ENCODE assay signal across 20 cellular contexts in the genomic region with DNA sequence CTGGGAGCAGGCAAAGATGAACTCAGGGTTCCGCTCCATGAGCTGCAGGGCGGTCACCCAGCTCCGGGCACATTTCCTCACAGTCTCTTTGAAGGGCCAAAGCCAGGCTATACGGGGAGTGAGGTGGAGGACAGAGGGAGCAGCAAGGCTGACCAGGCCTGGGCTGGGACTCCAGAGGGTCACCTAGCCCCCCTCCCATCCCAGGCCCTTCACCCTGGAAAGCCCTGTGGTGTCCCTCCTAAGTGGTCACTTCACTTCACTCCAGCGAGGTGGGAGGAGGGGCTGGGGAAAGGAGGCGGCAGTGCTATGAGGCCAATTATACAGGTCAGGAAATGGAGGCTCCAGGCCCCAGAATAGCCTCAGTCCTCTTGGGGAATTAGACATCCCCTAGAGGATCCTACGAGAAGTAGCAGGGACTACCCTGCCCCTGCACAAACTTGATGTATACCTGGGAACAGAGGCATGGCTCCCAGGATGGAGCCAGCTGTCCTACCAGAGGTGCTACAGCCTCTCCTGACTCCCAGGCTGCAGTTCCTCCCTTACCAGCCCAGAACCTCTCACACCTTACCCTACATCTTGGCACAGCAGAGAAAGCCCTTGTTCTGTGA. TPM values are rescaled to one million over a fixed set of nuclear protein-coding genes. Genes with fewer than 3 reads are reported as not detected.
DNase-seq lines count a peak whose midpoint lies in the region; ATAC-seq, FAIRE-seq and TF ChIP-seq lines count a peak whose summit lies in the region.
"Had no signal": no experiment of that assay in that cellular context is flagged by ENCODE, and none has a peak within 500 bp of the region (broad histone marks: within the 10 kb centered on the region; RNA-seq: fewer than 3 reads in every experiment).

No MANE protein-coding gene starts in this region.

- TF ChIP-seq RAD21 in HepG2 (CRISPR knock-in tag; IDR thresholded peaks at IDR 0.05): no peak

- 100% methylated on average over 3 of the region's 7 CpGs for WGBS in HepG2 (ENCODE audit: low lambda C conversion rate)
- WGBS in right lobe of liver (ENCODE audit: insufficient coverage, low coverage, low lambda C conversion rate, missing lambda C conversion rate): no CpG with 5 or more reads among the region's 7 CpGs

- FAIRE-seq in HepG2 (lab: Jason Lieb, UNC): no peak
- no peak for FAIRE-seq in urothelium cell line (lab: Jason Lieb, UNC)
- FAIRE-seq: A549, H54 had no signal

- H3K9ac ChIP-seq in HepG2 (ENCODE audit: insufficient read depth, low read depth, low read length): no peak overlapping the region

- H3K9me3 ChIP-seq in HepG2 (ENCODE audit: low read length) (no peaks in the 10 kb centered on the region), right lobe of liver (no peaks in the 10 kb centered on the region)
- H3K9me3 ChIP-seq: A549, SJSA1 had no signal

- ATAC-seq in HepG2 (peak; percentile 7; the same call in 2 of the 3 replicates), right lobe of liver (no peak)

- H3K4me3 Mint-ChIP-seq in endothelial cell (ENCODE audit: unreplicated experiment): peak overlapping the region; percentile 18
- no peak overlapping the region for H3K4me3 Mint-ChIP-seq in type B pancreatic cell
- H3K4me3 Mint-ChIP-seq: CD4-positive, alpha-beta T cell had no signal

- H3K4me1 Mint-ChIP-seq in endothelial cell (ENCODE audit: unreplicated experiment): peaks cover 12% of the 10 kb centered on the region
- no peaks in the 10 kb centered on the region for H3K4me1 Mint-ChIP-seq in type B pancreatic cell (ENCODE audit: unreplicated experiment)

- H2AFZ ChIP-seq in HepG2 (ENCODE audit: low read length): no peak overlapping the region

- H3K36me3 Mint-ChIP-seq in endothelial cell (ENCODE audit: low read depth, unreplicated experiment): peaks cover 23% of the 10 kb centered on the region
- no peaks in the 10 kb centered on the region for H3K36me3 Mint-ChIP-seq in type B pancreatic cell

- CTCF ChIA-PET in HepG2 (lab: Yijun Ruan, JAX; ENCODE audit: low intra/inter-chr PET ratio, low total read pairs): no interaction called here
- CTCF ChIA-PET in RWPE1 (lab: Yijun Ruan, JAX): no interaction called here

- no peaks in the 10 kb centered on the region for H3K9me3 Mint-ChIP-seq in endothelial cell (ENCODE audit: unreplicated experiment)
- H3K9me3 Mint-ChIP-seq in type B pancreatic cell: no peaks in the 10 kb centered on the region
- H3K9me3 Mint-ChIP-seq: CD4-positive, alpha-beta T cell had no signal

- no peak overlapping the region for H3K4me3 ChIP-seq in HepG2 (replicated peaks in 1 of 3; ENCODE audit: insufficient read depth in 1 of 3, low read depth in 2 of 3, low read length in 3 of 3)
- no peak overlapping the region for H3K4me3 ChIP-seq in right lobe of liver
- H3K4me3 ChIP-seq: A549, SJSA1 had no signal

- H3K27ac ChIP-seq in HepG2 (ENCODE audit: extremely low read length, insufficient read depth, low read length) (no peak overlapping the region), right lobe of liver (no peak overlapping the region), RWPE1 (peak overlapping the region; percentile 11), substantia nigra (ENCODE audit: low read depth, low read length, poor library complexity, severe bottlenecking) (no peak overlapping the region)
- H3K27ac ChIP-seq: A549, SJSA1 had no signal

- H3K4me1 ChIP-seq in HepG2 (ENCODE audit: insufficient read depth, low read length): peaks cover 12% of the 10 kb centered on the region
- H3K4me1 ChIP-seq in right lobe of liver: peaks cover 0 to 9% (median 2%) of the 10 kb centered on the region in 4 donors

- intact Hi-C loops in HepG2 (cut with micrococcal nuclease; ENCODE audit: unreplicated experiment) (loop anchor here (10.0 kb wide), 1 partner anchor 322 kb away; no protein-coding TSS in a partner anchor), right lobe of liver (cut with DNase I) (no loop called here)

- DNase-seq in HepG2 (ENCODE audit: low spot score) (no peak), right lobe of liver (no peak), RWPE1 (ENCODE audit: low spot score) (no peak), endothelial cell (ENCODE audit: low spot score) (no peak), type B pancreatic cell (ENCODE audit: extremely low spot score, unreplicated experiment) (peak; percentile 64), urothelium cell line (ENCODE audit: low spot score) (no peak), mucosa of gallbladder (ENCODE audit: low spot score) (no peak), substantia nigra (lab: John Stamatoyannopoulos, UW) (no peak)
- DNase-seq: CD4-positive, alpha-beta T cell; DND-41; GDM1; Kasumi-1; NCI-H1436; NCI-H2081; NCI-H2227 treated with DMSO at 0.1 percent for 48 hours; NCI-H526; NK-92 treated with Interleukin-12 subunit alpha and Interleukin-12 subunit beta, amount 100 ng/mL, for 24 hours had no signal

- no peaks in the 10 kb centered on the region for H3K27me3 ChIP-seq in HepG2 (ENCODE audit: control insufficient read depth in 1 of 2, insufficient read depth in 2 of 2, low read length in 2 of 2)
- no peaks in the 10 kb centered on the region for H3K27me3 ChIP-seq in right lobe of liver
- H3K27me3 ChIP-seq: SJSA1 had no signal

- H3K27ac Mint-ChIP-seq in endothelial cell (ENCODE audit: unreplicated experiment) (no peak overlapping the region), type B pancreatic cell (peak overlapping the region; percentile 64)
- H3K27ac Mint-ChIP-seq: CD4-positive, alpha-beta T cell had no signal

- POLR2A ChIA-PET in HepG2 (lab: Yijun Ruan, JAX): interaction anchor here (2.2 kb wide), 1 partner anchor 9 kb away, joined by 7 read pairs; no protein-coding TSS in a partner anchor
- POLR2A ChIA-PET in RWPE1 (lab: Yijun Ruan, JAX; ENCODE audit: low non-redundant PET): no interaction called here

- no peak for TF ChIP-seq EP300 in HepG2 (IDR thresholded peaks at IDR 0.05; ENCODE audit: low read depth in 2 of 2, low read length in 2 of 2)
- TF ChIP-seq EP300 in HepG2 (CRISPR knock-in tag; IDR thresholded peaks at IDR 0.05; ENCODE audit: borderline replicate concordance): no peak

- BruUV-seq in HepG2 (replicated peaks; lab: Mats Ljungman, UMichigan): no TSS peak

- H3K36me3 ChIP-seq in HepG2 (replicated peaks in 1 of 2; ENCODE audit: control insufficient read depth in 1 of 2, insufficient read depth in 2 of 2, low read length in 2 of 2) (peaks cover 18 to 52% of the 10 kb centered on the region in 2 experiments), right lobe of liver (peaks cover 0 to 57% (median 21%) of the 10 kb centered on the region in 4 donors)

- no peak for TF ChIP-seq CTCF in HepG2 (CRISPR knock-in tag; IDR thresholded peaks at IDR 0.05)
- no peak for TF ChIP-seq CTCF in right lobe of liver (IDR thresholded peaks at IDR 0.05)
- TF ChIP-seq CTCF in RWPE1 (conservative IDR thresholded peaks at IDR 0.05; ENCODE audit: low read depth): no peak
- no peak for TF ChIP-seq CTCF in endothelial cell (IDR thresholded peaks at IDR 0.05; ENCODE audit: unreplicated experiment)
- no peak for TF ChIP-seq CTCF in type B pancreatic cell (conservative IDR thresholded peaks at IDR 0.05)

- peaks cover 6% of the 10 kb centered on the region for H3K27me3 Mint-ChIP-seq in endothelial cell (ENCODE audit: unreplicated experiment)
- H3K27me3 Mint-ChIP-seq in type B pancreatic cell: no peaks in the 10 kb centered on the region
- H3K27me3 Mint-ChIP-seq: CD4-positive, alpha-beta T cell had no signal

- 0 out of 2 replicates have a peak, but pooled peaks cover 4% of the 10 kb centered on the region for H4K20me1 ChIP-seq in HepG2 (ENCODE audit: insufficient read depth, low read length)

- in situ Hi-C loops in HepG2 (cut with HindIII; ENCODE audit: extremely low pct_ligation_motif_present, low pct_unique_long_range_greater_than_20kb): loop anchor here (10.0 kb wide), 1 partner anchor 282 kb away; a partner anchor contains a TSS

- peaks cover 5% of the 10 kb centered on the region for H3K79me2 ChIP-seq in HepG2 (ENCODE audit: insufficient read depth, low read length)

- TF ChIP-seq POLR2A in HepG2 (IDR thresholded peaks at IDR 0.05; ENCODE audit: insufficient read depth in 1 of 2, low read depth in 2 of 2, low read length in 2 of 2) (no peak), right lobe of liver (IDR thresholded peaks at IDR 0.05) (no peak)

- no peak overlapping the region for H3K4me2 ChIP-seq in HepG2 (ENCODE audit: low read depth, low read length)
- H3K4me2 ChIP-seq: A549 had no signal

RNA-seq across cellular contexts. Expression of a gene that starts 5.7 kb away (rescaled TPM):
- 19.5 and 71.0 TPM in 2 replicates for total RNA-seq in HepG2 (2016; rRNA removed; fragmentation: Illumina TruSeq; extraction: Trizol)
- 22.6 and 23.0 TPM in 2 replicates for total RNA-seq in HepG2 (2016; cell fraction: cytosol; rRNA removed; fragmentation: Illumina TruSeq; extraction: Trizol; ENCODE audit: low read depth)
- total RNA-seq in HepG2 (2016; cell fraction: insoluble cytoplasmic fraction; rRNA removed; fragmentation: Illumina TruSeq; extraction: Trizol): 18.6 and 68.6 TPM in 2 replicates
- 13.2 and 14.6 TPM in 2 replicates for total RNA-seq in HepG2 (2016; cell fraction: membrane; rRNA removed; fragmentation: Illumina TruSeq; extraction: Trizol)
- total RNA-seq in HepG2 (2016; cell fraction: nucleus; rRNA removed; fragmentation: Illumina TruSeq; extraction: Trizol): 97.9 and 121 TPM in 2 replicates
- polyA plus RNA-seq in HepG2 (2011; rRNA removed): 62.6 and 75.6 TPM in 2 replicates
- 13.2 and 22.4 TPM in 2 replicates for polyA plus RNA-seq in HepG2 (2011; cell fraction: cytosol; rRNA removed)
- polyA plus RNA-seq in HepG2 (2011; cell fraction: nucleus; rRNA removed): 865 and 1,137 TPM in 2 replicates
- 75.9 and 76.2 TPM in 2 replicates for polyA plus RNA-seq in HepG2 (2012)
- 1.8 and 2.8 TPM in 2 replicates for polyA plus RNA-seq in HepG2 (2016; cell fraction: cytosol; fragmentation: Illumina TruSeq; extraction: Trizol; ENCODE audit: low read depth)
- 13.7 and 14.4 TPM in 2 replicates for polyA plus RNA-seq in HepG2 (2016; cell fraction: insoluble cytoplasmic fraction; fragmentation: Illumina TruSeq; extraction: Trizol; ENCODE audit: low read depth)
- 3.1 and 3.3 TPM in 2 replicates for polyA plus RNA-seq in HepG2 (2016; cell fraction: membrane; fragmentation: Illumina TruSeq; extraction: Trizol; ENCODE audit: low read depth)
- 278 and 324 TPM in 2 replicates for polyA plus RNA-seq in HepG2 (2016; cell fraction: nucleus; fragmentation: Illumina TruSeq; extraction: Trizol; ENCODE audit: insufficient read depth, low read depth)
- 124 and 148 TPM in 2 replicates for polyA minus RNA-seq in HepG2 (2011; rRNA and poly(A)+ RNA removed; ENCODE audit: low replicate concordance)
- 16.0 and 22.9 TPM in 2 replicates for polyA minus RNA-seq in HepG2 (2011; cell fraction: cytosol; rRNA and poly(A)+ RNA removed)
- polyA minus RNA-seq in HepG2 (2011; cell fraction: nucleus; rRNA and poly(A)+ RNA removed): 169 and 181 TPM in 2 replicates
- total RNA-seq in right lobe of liver: 100 to 1,000 TPM in 1 of 6 experiments, 10 to 100 TPM in 5; 45.4 to 120 (median 79.1) TPM
- 237 TPM for total RNA-seq in endothelial cell (ENCODE audit: unreplicated experiment)
- 143 and 220 TPM in 2 replicates for total RNA-seq in type B pancreatic cell (ENCODE audit: low replicate concordance)
- 229 TPM for total RNA-seq in mucosa of gallbladder

RNA-seq across cellular contexts. Expression of a gene that starts 15.9 kb away (rescaled TPM):
- total RNA-seq in HepG2 (2016; rRNA removed; fragmentation: Illumina TruSeq; extraction: Trizol) (3.7 and 10.4 TPM in 2 replicates), right lobe of liver (10 to 100 TPM; 16.6 to 32.7 (median 23.7) TPM), endothelial cell (ENCODE audit: unreplicated experiment) (149 TPM), type B pancreatic cell (ENCODE audit: low replicate concordance) (30.7 and 40.4 TPM in 2 replicates), mucosa of gallbladder (67.7 TPM)
- 1.4 and 1.7 TPM in 2 replicates for total RNA-seq in HepG2 (2016; cell fraction: cytosol; rRNA removed; fragmentation: Illumina TruSeq; extraction: Trizol; ENCODE audit: low read depth)
- total RNA-seq in HepG2 (2016; cell fraction: insoluble cytoplasmic fraction; rRNA removed; fragmentation: Illumina TruSeq; extraction: Trizol): 3.3 and 9.7 TPM in 2 replicates
- 1.2 and 1.6 TPM in 2 replicates for total RNA-seq in HepG2 (2016; cell fraction: membrane; rRNA removed; fragmentation: Illumina TruSeq; extraction: Trizol)
- 11.2 and 13.2 TPM in 2 replicates for total RNA-seq in HepG2 (2016; cell fraction: nucleus; rRNA removed; fragmentation: Illumina TruSeq; extraction: Trizol)
- polyA plus RNA-seq in HepG2 (2011; rRNA removed): 15.5 and 20.8 TPM in 2 replicates
- 2.3 and 5.2 TPM in 2 replicates for polyA plus RNA-seq in HepG2 (2011; cell fraction: cytosol; rRNA removed)
- 173 and 186 TPM in 2 replicates for polyA plus RNA-seq in HepG2 (2011; cell fraction: nucleus; rRNA removed)
- polyA plus RNA-seq in HepG2 (2012): 12.7 and 12.8 TPM in 2 replicates
- 0.59 and 0.62 TPM in 2 replicates for polyA plus RNA-seq in HepG2 (2016; cell fraction: cytosol; fragmentation: Illumina TruSeq; extraction: Trizol; ENCODE audit: low read depth)
- polyA plus RNA-seq in HepG2 (2016; cell fraction: insoluble cytoplasmic fraction; fragmentation: Illumina TruSeq; extraction: Trizol; ENCODE audit: low read depth): 2.5 and 3.3 TPM in 2 replicates
- polyA plus RNA-seq in HepG2 (2016; cell fraction: membrane; fragmentation: Illumina TruSeq; extraction: Trizol; ENCODE audit: low read depth): 0.81 and 1.0 TPM in 2 replicates
- 42.4 and 44.3 TPM in 2 replicates for polyA plus RNA-seq in HepG2 (2016; cell fraction: nucleus; fragmentation: Illumina TruSeq; extraction: Trizol; ENCODE audit: insufficient read depth, low read depth)
- 3.1 and 11.3 TPM in 2 replicates for polyA minus RNA-seq in HepG2 (2011; rRNA and poly(A)+ RNA removed; ENCODE audit: low replicate concordance)
- polyA minus RNA-seq in HepG2 (2011; cell fraction: cytosol; rRNA and poly(A)+ RNA removed): 2.1 and 3.2 TPM in 2 replicates
- polyA minus RNA-seq in HepG2 (2011; cell fraction: nucleus; rRNA and poly(A)+ RNA removed): 13.9 and 19.4 TPM in 2 replicates

RNA-seq across cellular contexts. Expression of a gene that starts 26.9 kb away (rescaled TPM):
- 89.9 and 106 TPM in 2 replicates for total RNA-seq in HepG2 (2016; rRNA removed; fragmentation: Illumina TruSeq; extraction: Trizol)
- total RNA-seq in HepG2 (2016; cell fraction: cytosol; rRNA removed; fragmentation: Illumina TruSeq; extraction: Trizol; ENCODE audit: low read depth): 17.5 and 17.7 TPM in 2 replicates
- total RNA-seq in HepG2 (2016; cell fraction: insoluble cytoplasmic fraction; rRNA removed; fragmentation: Illumina TruSeq; extraction: Trizol): 89.8 and 123 TPM in 2 replicates
- total RNA-seq in HepG2 (2016; cell fraction: membrane; rRNA removed; fragmentation: Illumina TruSeq; extraction: Trizol): 25.0 and 27.3 TPM in 2 replicates
- total RNA-seq in HepG2 (2016; cell fraction: nucleus; rRNA removed; fragmentation: Illumina TruSeq; extraction: Trizol): 47.4 and 48.2 TPM in 2 replicates
- polyA plus RNA-seq in HepG2 (2011; rRNA removed): 45.8 and 48.8 TPM in 2 replicates
- 65.2 and 112 TPM in 2 replicates for polyA plus RNA-seq in HepG2 (2011; cell fraction: cytosol; rRNA removed)
- polyA plus RNA-seq in HepG2 (2011; cell fraction: nucleus; rRNA removed): 131 and 137 TPM in 2 replicates
- 24.2 and 36.2 TPM in 2 replicates for polyA plus RNA-seq in HepG2 (2012)
- 18.7 and 20.0 TPM in 2 replicates for polyA plus RNA-seq in HepG2 (2016; cell fraction: cytosol; fragmentation: Illumina TruSeq; extraction: Trizol; ENCODE audit: low read depth)
- polyA plus RNA-seq in HepG2 (2016; cell fraction: insoluble cytoplasmic fraction; fragmentation: Illumina TruSeq; extraction: Trizol; ENCODE audit: low read depth): 103 and 109 TPM in 2 replicates
- 24.2 and 25.0 TPM in 2 replicates for polyA plus RNA-seq in HepG2 (2016; cell fraction: membrane; fragmentation: Illumina TruSeq; extraction: Trizol; ENCODE audit: low read depth)
- polyA plus RNA-seq in HepG2 (2016; cell fraction: nucleus; fragmentation: Illumina TruSeq; extraction: Trizol; ENCODE audit: insufficient read depth, low read depth): 99.3 and 104 TPM in 2 replicates
- 34.3 and 108 TPM in 2 replicates for polyA minus RNA-seq in HepG2 (2011; rRNA and poly(A)+ RNA removed; ENCODE audit: low replicate concordance)
- 10.2 and 20.8 TPM in 2 replicates for polyA minus RNA-seq in HepG2 (2011; cell fraction: cytosol; rRNA and poly(A)+ RNA removed)
- 8.6 and 10.4 TPM in 2 replicates for polyA minus RNA-seq in HepG2 (2011; cell fraction: nucleus; rRNA and poly(A)+ RNA removed)
- 10 to 100 TPM; 25.6 to 57.0 (median 41.6) TPM for total RNA-seq in right lobe of liver
- total RNA-seq in endothelial cell (ENCODE audit: unreplicated experiment): 165 TPM
- total RNA-seq in type B pancreatic cell (ENCODE audit: low replicate concordance): 73.8 and 97.7 TPM in 2 replicates
- 57.6 TPM for total RNA-seq in mucosa of gallbladder
